Comparison of ENCODE assay signal across 9 cellular contexts in genomic region chr5:10995891-10996290, GRCh38.
"Had no signal": no experiment of that assay in that cellular context is flagged by ENCODE, and none has a peak within 500 bp of the region (broad histone marks: within the 10 kb centered on the region; RNA-seq: fewer than 3 reads in every experiment).

No MANE protein-coding gene starts in this region.

- H3K4me2 ChIP-seq: GM23338 had no signal

- H3K4me1 ChIP-seq: HAP-1 had no signal

- H3K9me3 ChIP-seq: HAP-1 had no signal

- H3K9ac ChIP-seq: GM23248 had no signal

- FAIRE-seq: H54 had no signal

- H3K27ac ChIP-seq: GM23248 had no signal

- H3K36me3 ChIP-seq: HAP-1 had no signal

- H3K4me3 ChIP-seq: GM23248, GM23338, HAP-1 had no signal

- H2AFZ ChIP-seq: GM23248, GM23338 had no signal

- DNase-seq: GM23248, GOT3, H7, H9, HCEC 1CT, HFFc6 had no signal
